20 cellular contexts compared by ENCODE assay signal in genomic region chr2:46388873-46389272, GRCh38.
A peak's percentile ranks its signal among the peaks of the same experiment; 100 is the strongest.
DNase-seq lines count a peak whose midpoint lies in the region; ATAC-seq and TF ChIP-seq lines count a peak whose summit lies in the region.
"Had no signal": no experiment of that assay in that cellular context is flagged by ENCODE, and none has a peak within 500 bp of the region (broad histone marks: within the 10 kb centered on the region; RNA-seq: fewer than 3 reads in every experiment).

No MANE protein-coding gene starts in this region.

- peaks cover 38 to 45% of the 10 kb centered on the region in 2 experiments for H3K4me1 ChIP-seq in neutrophil (ENCODE audit: control insufficient read depth in 1 of 2, insufficient read depth in 1 of 2, low read depth in 1 of 2, low read length in 1 of 2)
- no peaks in the 10 kb centered on the region for H3K4me1 ChIP-seq in thymus (ENCODE audit: control insufficient read depth, insufficient read depth, low read length)
- H3K4me1 ChIP-seq: SJSA1 had no signal

- peak overlapping the region in 46 of 59 donors; percentile 8 to 96 (median 90) for H3K27ac ChIP-seq in dorsolateral prefrontal cortex
- peak overlapping the region; percentile 80 for H3K27ac ChIP-seq in neutrophil
- peak overlapping the region; percentile 11 for H3K27ac ChIP-seq in thymus (ENCODE audit: low read depth)
- H3K27ac ChIP-seq: brain microvascular endothelial cell, PC-9, SJSA1 had no signal

- no peaks in the 10 kb centered on the region for H3K9me3 ChIP-seq in neutrophil
- no peaks in the 10 kb centered on the region for H3K9me3 ChIP-seq in thymus (ENCODE audit: control insufficient read depth)
- H3K9me3 ChIP-seq: SJSA1 had no signal

- peak; percentile 39 to 60 for ATAC-seq in left cardiac atrium
- ATAC-seq in GM19455 (IDR thresholded peaks at IDR 0.05; ENCODE audit: unreplicated experiment) = no peak
- ATAC-seq in GM18861 (IDR thresholded peaks at IDR 0.05; ENCODE audit: unreplicated experiment) = no peak
- ATAC-seq: T-helper 17 cell had no signal

- H3K36me3 ChIP-seq in neutrophil (no peaks in the 10 kb centered on the region), thymus (ENCODE audit: control insufficient read depth, insufficient read depth) (no peaks in the 10 kb centered on the region)

- H3K4me3 ChIP-seq in dorsolateral prefrontal cortex = no peak overlapping the region
- H3K4me3 ChIP-seq in neutrophil (ENCODE audit: low read depth in 1 of 2, low read length in 1 of 2) = no peak overlapping the region
- no peak overlapping the region for H3K4me3 ChIP-seq in thymus (ENCODE audit: low read length)
- H3K4me3 ChIP-seq: PC-9, SJSA1 had no signal

- intact Hi-C loops in dorsolateral prefrontal cortex (cut with DNase I) = loop anchor here in 1 of 2 donors (1.0 kb wide), 1 partner anchor 71 kb away; no protein-coding TSS in a partner anchor
- intact Hi-C loops in left cardiac atrium (cut with DNase I) = no loop called here

- DNase-seq in dorsolateral prefrontal cortex (no peak), left cardiac atrium (no peak), OCI-M2 (lab: John Stamatoyannopoulos, UW; ENCODE audit: unreplicated experiment) (no peak)
- no peak for DNase-seq in NK-92 treated with Interleukin-12 subunit alpha and Interleukin-12 subunit beta, amount 100 ng/mL, for 24 hours (lab: John Stamatoyannopoulos, UW)
- DNase-seq: activated CD4-positive, alpha-beta T cell treated with anti-CD3 and anti-CD28 coated beads for 48 hours; activated gamma-delta T cell; brain microvascular endothelial cell; H7; NCI-H1417 treated with DMSO at 0.1 percent for 48 hours; NCI-H2107; NCI-H446 treated with DMSO at 0.1 percent for 48 hours; nucleus accumbens; PC-9; retina; T-helper 17 cell had no signal

- WGBS in thymus = 95% methylated on average over 5 of the region's 5 CpGs

- H3K27me3 ChIP-seq in dorsolateral prefrontal cortex (no peaks in the 10 kb centered on the region), neutrophil (no peaks in the 10 kb centered on the region), thymus (ENCODE audit: control insufficient read depth, insufficient read depth) (no peaks in the 10 kb centered on the region)
- H3K27me3 ChIP-seq: brain microvascular endothelial cell, SJSA1 had no signal

- TF ChIP-seq CTCF in dorsolateral prefrontal cortex (IDR thresholded peaks at IDR 0.05 in 54 of 56, conservative IDR thresholded peaks at IDR 0.05 in 2 of 56; ENCODE audit: low read depth in 1 of 56, partially characterized antibody in 56 of 56) (no peak), neutrophil (IDR thresholded peaks at IDR 0.05) (no peak)

Comparison
In these comparisons a context has a peak if more than half of its experiments do, and no peak if none do; other contexts are left out.
1. H3K27ac ChIP-seq: peak in every context shown above with its lines; median percentile 90 in dorsolateral prefrontal cortex; 80 in neutrophil; 11 in thymus.
2. ATAC-seq: peak in left cardiac atrium (2 of 2); none in GM19455 (single experiment) and GM18861 (single experiment).